In the genomic region with DNA sequence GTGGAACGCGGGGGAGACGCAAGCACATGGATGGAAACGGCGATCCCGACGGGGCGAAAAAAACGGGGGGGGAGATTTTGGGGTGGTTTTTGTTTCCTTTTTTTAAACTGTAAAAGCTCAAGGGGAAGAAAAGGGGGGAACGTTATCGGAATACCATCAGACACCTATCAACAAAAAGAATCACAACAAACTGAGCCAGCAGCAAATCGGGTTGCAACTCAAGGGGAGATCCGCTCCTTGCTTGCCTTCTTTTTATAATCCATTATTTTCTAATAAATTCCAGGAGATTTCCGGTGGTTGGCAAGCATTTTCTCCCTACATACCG, we compare ENCODE assay signal across 8 cellular contexts. TPM values are rescaled to one million over a fixed set of nuclear protein-coding genes. Genes with fewer than 3 reads are reported as not detected.
DNase-seq lines count a peak whose midpoint lies in the region; ATAC-seq and TF ChIP-seq lines count a peak whose summit lies in the region.

No MANE protein-coding gene starts in this region.

- H3K27me3 ChIP-seq in ascending aorta (no peaks in the 10 kb centered on the region), right lobe of liver (no peaks in the 10 kb centered on the region), thyroid gland (no peaks in the 10 kb centered on the region)

- H3K4me3 ChIP-seq in ascending aorta (peak overlapping the region; percentile 79 to 91), right lobe of liver (peak overlapping the region; percentile 78 to 84 (median 82)), thyroid gland (replicated peaks in 1 of 3) (peak overlapping the region; percentile 85 to 91 (median 89))

- H3K4me1 ChIP-seq in ascending aorta (peaks cover 0 to 4% of the 10 kb centered on the region in 2 donors), right lobe of liver (peaks cover 4 to 27% (median 7%) of the 10 kb centered on the region in 4 donors), thyroid gland (peaks cover 0 to 7% of the 10 kb centered on the region in 2 donors)

- no peak for ATAC-seq in activated T-cell treated with anti-CD3 and anti-CD28 coated beads, Interleukin-2, amount 50 U/mL, for 4 hours
- ATAC-seq in right lobe of liver (no peak), left lobe of liver (no peak)

- H3K4me1 Mint-ChIP-seq in activated T-cell treated with anti-CD3 and anti-CD28 coated beads, Interleukin-2, amount 50 U/mL, for 4 hours (ENCODE audit: low read depth) = peaks cover 44% of the 10 kb centered on the region

- WGBS in right lobe of liver (ENCODE audit: insufficient coverage, low coverage, low lambda C conversion rate, missing lambda C conversion rate) = under 1% methylated on average over 15 of the region's 15 CpGs
- WGBS in thyroid gland, 2 donors = 1 to 3% methylated on average over 15 of the region's 15 CpGs

- no peak for TF ChIP-seq POLR2A in right lobe of liver (IDR thresholded peaks at IDR 0.05)
- TF ChIP-seq POLR2A in thyroid gland (IDR thresholded peaks at IDR 0.05) = no peak

- H3K36me3 ChIP-seq in ascending aorta = no peaks in the 10 kb centered on the region
- H3K36me3 ChIP-seq in right lobe of liver = no peaks in the 10 kb centered on the region
- no peaks in the 10 kb centered on the region for H3K36me3 ChIP-seq in thyroid gland

- H3K27ac ChIP-seq in ascending aorta (peak overlapping the region; percentile 94 to 97), right lobe of liver (peak overlapping the region; percentile 90 to 96 (median 96)), thyroid gland (peak overlapping the region; percentile 98 to 100 (median 98))

- no peaks in the 10 kb centered on the region for H3K9me3 Mint-ChIP-seq in activated T-cell treated with anti-CD3 and anti-CD28 coated beads, Interleukin-2, amount 50 U/mL, for 4 hours

- no peaks in the 10 kb centered on the region for H3K36me3 Mint-ChIP-seq in activated T-cell treated with anti-CD3 and anti-CD28 coated beads, Interleukin-2, amount 50 U/mL, for 4 hours (ENCODE audit: insufficient read depth)

- H3K9me3 ChIP-seq in ascending aorta = no peaks in the 10 kb centered on the region
- H3K9me3 ChIP-seq in right lobe of liver = no peaks in the 10 kb centered on the region
- no peaks in the 10 kb centered on the region for H3K9me3 ChIP-seq in thyroid gland

- H3K4me3 Mint-ChIP-seq in activated T-cell treated with anti-CD3 and anti-CD28 coated beads, Interleukin-2, amount 50 U/mL, for 4 hours = peak overlapping the region; percentile 87

- peaks cover 6% of the 10 kb centered on the region for H3K27me3 Mint-ChIP-seq in activated T-cell treated with anti-CD3 and anti-CD28 coated beads, Interleukin-2, amount 50 U/mL, for 4 hours (ENCODE audit: low read depth)

- DNase-seq in activated T-cell treated with anti-CD3 and anti-CD28 coated beads, Interleukin-2, amount 50 U/mL, for 4 hours = no peak
- DNase-seq in activated T-cell treated with anti-CD3 and anti-CD28 coated beads, Interleukin-2, amount 50 U/mL, for 48 hours = no peak
- DNase-seq in ascending aorta (ENCODE audit: low spot score in 2 of 2) = no peak
- DNase-seq in right lobe of liver = no peak
- no peak for DNase-seq in thyroid gland
- DNase-seq in OCI-M1 (lab: John Stamatoyannopoulos, UW) = no peak
- no peak for DNase-seq in left lobe of liver (ENCODE audit: low spot score)
- no peak for DNase-seq in A172 (ENCODE audit: low spot score)

- TF ChIP-seq CTCF in ascending aorta (IDR thresholded peaks at IDR 0.05) (no peak), right lobe of liver (IDR thresholded peaks at IDR 0.05) (no peak), thyroid gland (IDR thresholded peaks at IDR 0.05) (no peak)

- intact Hi-C loops in ascending aorta (cut with DNase I) = loop anchor here (5.0 to 10.0 kb wide), 7 partner anchors 66 to 1139 kb away; a partner anchor contains a TSS
- intact Hi-C loops in right lobe of liver (cut with DNase I) = no loop called here
- intact Hi-C loops in thyroid gland (cut with DNase I) = loop anchor here (2.0 to 10.0 kb wide), 3 partner anchors 99 to 416 kb away; a partner anchor contains a TSS

RNA-seq across cellular contexts. Expression of a gene that starts 0.6 kb away (rescaled TPM):
- total RNA-seq in activated T-cell treated with anti-CD3 and anti-CD28 coated beads, Interleukin-2, amount 50 U/mL, for 4 hours = 1 to 10 TPM in 1 of 3 donors, under 1 TPM in 2; 0.60 to 1.0 (median 0.73) TPM
- total RNA-seq in ascending aorta (4.7 TPM), right lobe of liver (1 to 10 TPM; 2.6 to 7.8 (median 5.0) TPM), thyroid gland (10 to 100 TPM in 2 of 4 donors, 1 to 10 TPM in 2; 5.7 to 14.1 (median 11.4) TPM), left lobe of liver (8.4 TPM)
- 0.07 and 0.14 TPM in 2 replicates for total RNA-seq in A172 (2014; rRNA removed; shearing (Covaris generic))

Comparison
In these comparisons a context has a peak if more than half of its experiments do, and no peak if none do; other contexts are left out.
1. intact Hi-C loops: an anchor here in ascending aorta (5.0 to 10.0 kb wide) and thyroid gland (2.0 to 10.0 kb wide); none called in right lobe of liver.